In genomic region chr9:96649620-96650323, GRCh38 we compare ENCODE assay signal across 1 cellular context.
A peak's percentile ranks its signal among the peaks of the same experiment; 100 is the strongest.
TF ChIP-seq lines count a peak whose summit lies in the region.

No MANE protein-coding gene starts in this region.

TF ChIP-seq in HepG2, 621 proteins besides CTCF, POLR2A, EP300 and RAD21:
- TF ChIP-seq MAFF (IDR thresholded peaks at IDR 0.05; ENCODE audit: low read depth, low read length): peak; percentile 89
- no peak for TF ChIP-seq PCBP2 (optimal IDR thresholded peaks at IDR 0.05; ENCODE audit: low read depth, low read length, poor library complexity, severe bottlenecking)
- TF ChIP-seq MAFK (conservative IDR thresholded peaks at IDR 0.05 in 1 of 2, IDR thresholded peaks at IDR 0.05 in 1 of 2; ENCODE audit: low read length in 2 of 2): peak; percentile 90 to 94
TF ChIP-seq in HepG2: peak in this region for 2.
